ENCODE assay signal across 14 cellular contexts in genomic region chr19:38615007-38615581, GRCh38. TPM values are rescaled to one million over a fixed set of nuclear protein-coding genes. Genes with fewer than 3 reads are reported as not detected.
DNase-seq lines count a peak whose midpoint lies in the region; ATAC-seq and TF ChIP-seq lines count a peak whose summit lies in the region.
"Had no signal": no experiment of that assay in that cellular context is flagged by ENCODE, and none has a peak within 500 bp of the region (broad histone marks: within the 10 kb centered on the region; RNA-seq: fewer than 3 reads in every experiment).

No MANE protein-coding gene starts in this region.

- H3T11ph ChIP-seq in H9 (ENCODE audit: low read length): no peak overlapping the region

- H3K9ac ChIP-seq in H9 (ENCODE audit: extremely low read depth, insufficient read length, low read length): no peak overlapping the region

- peaks cover 45% of the 10 kb centered on the region for H3K4me1 Mint-ChIP-seq in activated CD4-positive, alpha-beta T cell treated with anti-CD3 and anti-CD28 coated beads for 36 hours
- H3K4me1 Mint-ChIP-seq in H9 (peaks cover 18 to 30% of the 10 kb centered on the region in 2 experiments), nephron (peaks cover 20% of the 10 kb centered on the region)
- peaks cover 44% of the 10 kb centered on the region for H3K4me1 Mint-ChIP-seq in activated naive CD8-positive, alpha-beta T cell (ENCODE audit: low read depth)

- H4K91ac ChIP-seq in H9 (ENCODE audit: insufficient read length, low read depth, low read length): no peak overlapping the region

- H3K18ac ChIP-seq in H9 (ENCODE audit: insufficient read length, low read depth, low read length): no peak overlapping the region

- peaks cover 4% of the 10 kb centered on the region; the same call in 1 of the 2 replicates for H3K79me2 ChIP-seq in H9 (ENCODE audit: insufficient read depth, low read length)

- H2BK5ac ChIP-seq in H9 (ENCODE audit: insufficient read length, low read length): no peak overlapping the region

- H2BK20ac ChIP-seq in H9 (ENCODE audit: low read depth, low read length, poor library complexity, severe bottlenecking): no peak overlapping the region

- no peak overlapping the region for H2BK15ac ChIP-seq in H9 (ENCODE audit: low read depth, low read length)

- no peak overlapping the region for H3K4ac ChIP-seq in H9 (ENCODE audit: low read depth, low read length)

- no peak overlapping the region for H2AFZ ChIP-seq in H9 (ENCODE audit: low read length)

- H3K36me3 ChIP-seq in left ventricle myocardium inferior: peaks cover 1% of the 10 kb centered on the region
- H3K36me3 ChIP-seq: tibial nerve had no signal

- peaks cover 40% of the 10 kb centered on the region for H3K36me3 Mint-ChIP-seq in activated CD4-positive, alpha-beta T cell treated with anti-CD3 and anti-CD28 coated beads for 36 hours (ENCODE audit: low read depth)
- H3K36me3 Mint-ChIP-seq in H9 (ENCODE audit: insufficient read depth in 1 of 3, low read depth in 3 of 3) (peaks cover 3 to 9% (median 3%) of the 10 kb centered on the region in 3 experiments; a peak in 6 of 7 replicates), nephron (ENCODE audit: low read depth) (peaks cover 1% of the 10 kb centered on the region)
- H3K36me3 Mint-ChIP-seq in activated naive CD8-positive, alpha-beta T cell: peaks cover 12% of the 10 kb centered on the region

- H3K79me1 ChIP-seq in H9 (ENCODE audit: insufficient read depth, low read depth, low read length, poor library complexity, severe bottlenecking): peaks cover 3% of the 10 kb centered on the region

- H3K23me2 ChIP-seq in H9 (ENCODE audit: insufficient read length, low read depth, low read length, poor library complexity, severe bottlenecking): peaks cover 5% of the 10 kb centered on the region

- POLR2A ChIA-PET in activated CD4-positive, alpha-beta T cell treated with anti-CD3 and anti-CD28 coated beads for 36 hours (lab: Charles Lee): interaction anchor here (0.6 kb wide), 1 partner anchor 54 kb away, joined by 3 read pairs; no protein-coding TSS in a partner anchor

- H3K4me3 ChIP-seq in left ventricle myocardium inferior: no peak overlapping the region
- H3K4me3 ChIP-seq: tibial nerve had no signal

- H3K23ac ChIP-seq in H9 (ENCODE audit: insufficient read length, low read depth, low read length): no peak overlapping the region

- H3K9me3 ChIP-seq in H9 (ENCODE audit: control insufficient read depth, low read depth, low read length): no peaks in the 10 kb centered on the region
- H3K9me3 ChIP-seq in left ventricle myocardium inferior (replicated peaks): no peaks in the 10 kb centered on the region
- H3K9me3 ChIP-seq: tibial nerve had no signal

- H3K4me1 ChIP-seq in H9 (ENCODE audit: insufficient read depth, low read length): peaks cover 4% of the 10 kb centered on the region; the same call in 1 of the 2 replicates
- H3K4me1 ChIP-seq in left ventricle myocardium inferior: peaks cover 23% of the 10 kb centered on the region

- H3K56ac ChIP-seq in H9 (ENCODE audit: insufficient read length, low read depth, low read length): no peak overlapping the region

- no peaks in the 10 kb centered on the region for H3K9me3 Mint-ChIP-seq in activated CD4-positive, alpha-beta T cell treated with anti-CD3 and anti-CD28 coated beads for 36 hours (ENCODE audit: low read depth)
- H3K9me3 Mint-ChIP-seq in H9: no peaks in the 10 kb centered on the region; a peak in 1 of 5 replicates
- H3K9me3 Mint-ChIP-seq in activated naive CD8-positive, alpha-beta T cell (ENCODE audit: low read depth): no peaks in the 10 kb centered on the region
- no peaks in the 10 kb centered on the region for H3K9me3 Mint-ChIP-seq in nephron

- H3K4me3 Mint-ChIP-seq in activated CD4-positive, alpha-beta T cell treated with anti-CD3 and anti-CD28 coated beads for 36 hours: peak overlapping the region; percentile 23
- H3K4me3 Mint-ChIP-seq in H9 (no peak overlapping the region), nephron (peak overlapping the region; percentile 33 to 75 (median 55))
- peak overlapping the region; percentile 82 for H3K4me3 Mint-ChIP-seq in activated naive CD8-positive, alpha-beta T cell

- CTCF ChIA-PET in activated CD4-positive, alpha-beta T cell treated with anti-CD3 and anti-CD28 coated beads for 36 hours (lab: Charles Lee): interaction anchor here (0.6 kb wide), 1 partner anchor 56 kb away, joined by 3 read pairs; no protein-coding TSS in a partner anchor

- H4K8ac ChIP-seq in H9 (replicated peaks; ENCODE audit: insufficient read length, low read depth, low read length): no peak overlapping the region

- no peaks in the 10 kb centered on the region for H4K20me1 ChIP-seq in H9 (ENCODE audit: control insufficient read depth, insufficient read depth, insufficient read length)

- intact Hi-C loops in activated CD4-positive, alpha-beta T cell treated with anti-CD3 and anti-CD28 coated beads for 36 hours (cut with DNase I, micrococcal nuclease): loop anchor here (5.0 kb wide), 3 partner anchors 198 to 228 kb away; partner anchors contain the start of genes FAM98C (in 1 of the 2), GGN (in 1 of the 2) and SPRED3 (in 1 of the 2)
- intact Hi-C loops in left ventricle myocardium inferior (cut with micrococcal nuclease): no loop called here

- H4K5ac ChIP-seq in H9 (ENCODE audit: insufficient read length, low read depth, low read length): no peak overlapping the region

- H2AK5ac ChIP-seq in H9 (ENCODE audit: insufficient read length, low read length): no peak overlapping the region

- no peak overlapping the region for H3K14ac ChIP-seq in H9 (ENCODE audit: insufficient read depth, low read length)

- H3K27ac Mint-ChIP-seq in activated CD4-positive, alpha-beta T cell treated with anti-CD3 and anti-CD28 coated beads for 36 hours: peak overlapping the region; percentile 55
- H3K27ac Mint-ChIP-seq in H9 (peak overlapping the region; percentile 16 to 65 (median 36); a peak in 4 of 7 replicates), nephron (peak overlapping the region in 2 of 3 experiments; percentile 21 to 24)
- H3K27ac Mint-ChIP-seq in activated naive CD8-positive, alpha-beta T cell: peak overlapping the region; percentile 89

- TF ChIP-seq CTCF in H9 (conservative IDR thresholded peaks at IDR 0.05) (no peak), nephron (IDR thresholded peaks at IDR 0.05; ENCODE audit: unreplicated experiment in 3 of 3) (no peak), left ventricle myocardium inferior (IDR thresholded peaks at IDR 0.05; ENCODE audit: borderline replicate concordance) (no peak)

- H3K27me3 Mint-ChIP-seq in activated CD4-positive, alpha-beta T cell treated with anti-CD3 and anti-CD28 coated beads for 36 hours: no peaks in the 10 kb centered on the region
- peaks cover 6% of the 10 kb centered on the region for H3K27me3 Mint-ChIP-seq in H9 (ENCODE audit: low read depth)
- H3K27me3 Mint-ChIP-seq in activated naive CD8-positive, alpha-beta T cell: no peaks in the 10 kb centered on the region
- H3K27me3 Mint-ChIP-seq in nephron (ENCODE audit: low read depth): no peaks in the 10 kb centered on the region

- no peak overlapping the region for H3K4me2 ChIP-seq in H9 (ENCODE audit: insufficient read depth, insufficient read length, low read length)

- WGBS in H9 (ENCODE audit: extremely low coverage, insufficient read length, low lambda C conversion rate): no CpG with 5 or more reads among the region's 7 CpGs

- H3K27ac ChIP-seq in H9 (ENCODE audit: insufficient read length, low read depth, low read length) (no peak overlapping the region), left ventricle myocardium inferior (replicated peaks) (no peak overlapping the region)
- H3K27ac ChIP-seq: tibial nerve had no signal

- ATAC-seq in activated CD4-positive, alpha-beta T cell treated with anti-CD3 and anti-CD28 coated beads for 36 hours: no peak
- ATAC-seq in GM21717 (IDR thresholded peaks at IDR 0.05; ENCODE audit: unreplicated experiment): no peak

- no peak for DNase-seq in activated CD4-positive, alpha-beta T cell treated with anti-CD3 and anti-CD28 coated beads for 36 hours
- no peak for DNase-seq in activated CD4-positive, alpha-beta T cell treated with anti-CD3 and anti-CD28 coated beads, Interleukin-2, amount 50 U/mL, for 48 hours
- DNase-seq in H9 (no peak), EL (no peak), left ventricle myocardium inferior (no peak)
- DNase-seq: activated CD8-positive, alpha-beta memory T cell treated with anti-CD3 and anti-CD28 coated beads, Interleukin-2, amount 50 U/mL, for 48 hours; GDM1; hippocampal formation; NCI-H1092 treated with DMSO at 0.1 percent for 48 hours; NCI-H2171 had no signal

- no peak overlapping the region for H2BK12ac ChIP-seq in H9 (ENCODE audit: insufficient read length, low read depth, low read length)

- H3K27me3 ChIP-seq in H9 (ENCODE audit: insufficient read depth, low read length) (no peaks in the 10 kb centered on the region), left ventricle myocardium inferior (ENCODE audit: low read depth) (no peaks in the 10 kb centered on the region)
- H3K27me3 ChIP-seq: tibial nerve had no signal

- no peak overlapping the region for H2BK120ac ChIP-seq in H9 (ENCODE audit: low read depth, low read length, poor library complexity, severe bottlenecking)

RNA-seq across cellular contexts. Expression of gene MAP4K1, which starts 2.7 kb away (rescaled TPM):
- 100 to 1,000 TPM; 195 to 198 TPM for total RNA-seq in activated CD4-positive, alpha-beta T cell treated with anti-CD3 and anti-CD28 coated beads for 36 hours
- 25.7 and 31.1 TPM in 2 replicates for total RNA-seq in H9 (2021)
- total RNA-seq in left ventricle myocardium inferior: 1.6 TPM

RNA-seq across cellular contexts. Expression of gene EIF3K, which starts 3.9 kb away (rescaled TPM):
- 100 to 1,000 TPM; 269 to 297 TPM for total RNA-seq in activated CD4-positive, alpha-beta T cell treated with anti-CD3 and anti-CD28 coated beads for 36 hours
- total RNA-seq in H9 (2021) (341 and 345 TPM in 2 replicates), left ventricle myocardium inferior (598 TPM)

RNA-seq across cellular contexts. Expression of gene ACTN4, which starts 32.4 kb away (rescaled TPM):
- total RNA-seq in activated CD4-positive, alpha-beta T cell treated with anti-CD3 and anti-CD28 coated beads for 36 hours: 100 to 1,000 TPM; 181 to 182 TPM
- total RNA-seq in H9 (2021) (369 and 386 TPM in 2 replicates), left ventricle myocardium inferior (111 TPM)

Comparison
In these comparisons a context has a peak if more than half of its experiments do, and no peak if none do; other contexts are left out.
1. H3K27ac Mint-ChIP-seq: peak in every context shown above with its lines; median percentile 89 in activated naive CD8-positive, alpha-beta T cell; 55 in activated CD4-positive, alpha-beta T cell treated with anti-CD3 and anti-CD28 coated beads for 36 hours; 36 in H9; 22 in nephron.
2. H3K4me3 Mint-ChIP-seq: peak in activated CD4-positive, alpha-beta T cell treated with anti-CD3 and anti-CD28 coated beads for 36 hours (single experiment), activated naive CD8-positive, alpha-beta T cell (single experiment) and nephron (3 of 3); none in H9 (0 of 2).
3. RNA of gene MAP4K1, which starts 2.7 kb away (total RNA-seq): 195 to 198 TPM in activated CD4-positive, alpha-beta T cell treated with anti-CD3 and anti-CD28 coated beads for 36 hours and 25.7 to 31.1 TPM in H9; 1.6 TPM in left ventricle myocardium inferior (single experiment); every median in the first group is over 10 times any median in the second.